In the genomic region with DNA sequence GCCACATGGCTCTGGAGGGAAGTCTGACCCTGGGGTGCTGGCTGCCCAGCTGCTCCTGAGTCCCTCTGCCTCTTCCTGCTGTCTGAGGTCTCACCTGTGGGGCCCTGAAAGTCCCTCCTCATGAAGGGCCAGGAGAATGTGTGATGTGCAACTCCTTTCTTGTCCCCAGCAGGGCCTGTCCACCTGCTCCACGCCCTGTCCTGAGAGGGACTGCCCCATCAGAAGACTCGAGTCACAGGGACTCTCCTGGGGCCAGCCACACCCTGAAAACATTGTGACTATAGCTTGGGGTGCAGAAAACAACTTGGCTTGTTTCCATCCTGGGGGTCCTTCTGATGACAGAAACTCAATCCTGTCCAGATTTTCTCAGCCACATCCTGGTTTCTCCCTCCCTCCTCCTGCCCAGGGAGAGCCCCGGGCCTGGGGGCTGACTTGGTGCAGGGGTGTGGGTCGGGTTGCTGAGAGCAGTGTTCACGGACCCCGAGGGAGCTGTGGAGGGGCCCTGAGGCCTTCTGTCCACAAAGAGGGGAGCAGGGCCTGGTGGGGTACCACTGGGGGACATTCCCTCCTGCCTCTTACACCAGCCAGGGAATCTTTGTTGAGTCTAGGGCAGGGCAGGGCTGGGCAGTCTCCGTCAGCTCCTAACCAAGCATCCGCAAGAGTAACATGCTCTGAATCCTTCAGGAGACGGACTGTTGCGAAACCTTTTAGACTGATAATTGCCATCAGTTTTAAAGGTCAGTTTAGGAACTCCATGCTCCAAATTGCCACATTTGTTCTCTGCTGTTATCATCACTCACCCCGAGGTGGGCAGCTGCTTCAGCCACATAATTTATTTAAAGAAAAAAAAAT, we compare ENCODE assay signal across 22 cellular contexts. TPM values are rescaled to one million over a fixed set of nuclear protein-coding genes. Genes with fewer than 3 reads are reported as not detected.
DNase-seq lines count a peak whose midpoint lies in the region; ATAC-seq and TF ChIP-seq lines count a peak whose summit lies in the region.
"Had no signal": no experiment of that assay in that cellular context is flagged by ENCODE, and none has a peak within 500 bp of the region (broad histone marks: within the 10 kb centered on the region; RNA-seq: fewer than 3 reads in every experiment).

No MANE protein-coding gene starts in this region.

- H3K36me3 ChIP-seq in H7 (replicated peaks; ENCODE audit: control insufficient read depth, insufficient read depth, low read length): no peaks in the 10 kb centered on the region
- no peaks in the 10 kb centered on the region for H3K36me3 ChIP-seq in HAP-1 (replicated peaks)
- H3K36me3 ChIP-seq: colonic mucosa, heart right ventricle, thoracic aorta had no signal

- no peak for ATAC-seq in HG03565 (IDR thresholded peaks at IDR 0.05; ENCODE audit: unreplicated experiment)
- no peak for ATAC-seq in HG02623 (IDR thresholded peaks at IDR 0.05; ENCODE audit: unreplicated experiment)
- ATAC-seq: GM23338; heart right ventricle; stimulated activated naive B cell treated with anti-CD40 and anti-IgM and Interleukin-4, amounts not matched to agents 10 μg/mL and 1 μg/mL and 100 μg/mL, for 72 hours had no signal

- TF ChIP-seq CTCF in fibroblast of villous mesenchyme (IDR thresholded peaks at IDR 0.05; ENCODE audit: insufficient read depth, low read depth, low read length): no peak

- intact Hi-C loops in posterior vena cava (cut with DNase I): no loop called here

- in situ Hi-C loops in HAP-1 (cut with MboI; ENCODE audit: low sequenced_read_pairs): no loop called here

- peak; percentile 49 for DNase-seq in H7
- peak; percentile 73 for DNase-seq in LHCN-M2 (ENCODE audit: low read depth)
- peak; percentile 60 for DNase-seq in fibroblast of villous mesenchyme (ENCODE audit: low read depth)
- DNase-seq in posterior vena cava (ENCODE audit: low spot score): peak; percentile 69
- DNase-seq in HAP-1 (ENCODE audit: low spot score in 2 of 2): no peak
- DNase-seq: activated naive CD8-positive, alpha-beta T cell treated with anti-CD3 and anti-CD28 coated beads for 36 hours; colonic mucosa; DMS153; GF-D8; heart right ventricle; NCI-H510A treated with DMSO at 0.1 percent for 48 hours; nucleus accumbens; right cardiac atrium; RPMI8226; stimulated activated CD4-positive, alpha-beta T cell treated with anti-CD3 and anti-CD28 coated beads, Interleukin-1b, Interleukin-23, amount 100 ng/mL, for 48 hours; stimulated activated naive B cell treated with anti-CD40 and anti-IgM and Interleukin-4, amounts not matched to agents 10 μg/mL and 1 μg/mL and 100 μg/mL, for 72 hours; SW 1271 had no signal

- no peaks in the 10 kb centered on the region for H3K9me3 ChIP-seq in HAP-1
- H3K9me3 ChIP-seq: colonic mucosa, heart right ventricle, thoracic aorta had no signal

- no peaks in the 10 kb centered on the region for H3K4me1 ChIP-seq in HAP-1
- H3K4me1 ChIP-seq: colonic mucosa had no signal

- no peaks in the 10 kb centered on the region for H3K27me3 ChIP-seq in H7 (ENCODE audit: control insufficient read depth, insufficient read depth, low read length)
- H3K27me3 ChIP-seq in HAP-1 (ENCODE audit: low read depth): no peaks in the 10 kb centered on the region
- H3K27me3 ChIP-seq: colonic mucosa, heart right ventricle had no signal

- H3K4me3 ChIP-seq in H7 (ENCODE audit: insufficient read depth, low read depth, low read length) (no peak overlapping the region), fibroblast of villous mesenchyme (ENCODE audit: low read depth, low read length) (no peak overlapping the region), HAP-1 (no peak overlapping the region)
- H3K4me3 ChIP-seq: colonic mucosa, GM23338, heart right ventricle, lung, thoracic aorta had no signal

RNA-seq across cellular contexts. Expression of a gene that starts 45.9 kb away (rescaled TPM):
- total RNA-seq in H7 (2014; rRNA removed; shearing (Covaris generic)): 14.5 and 41.2 TPM in 2 replicates
- total RNA-seq in LHCN-M2 (2014; rRNA removed) (4.5 and 5.5 TPM in 2 replicates), fibroblast of villous mesenchyme (1.3 TPM in 2 replicates), posterior vena cava (1 to 10 TPM; 2.8 to 3.0 TPM)
- 1.9 TPM for polyA plus RNA-seq in LHCN-M2 (2012)

Comparison
In these comparisons a context has a peak if more than half of its experiments do, and no peak if none do; other contexts are left out.
1. DNase-seq: peak in H7 (single experiment), LHCN-M2 (single experiment), fibroblast of villous mesenchyme (single experiment) and posterior vena cava (single experiment); none in HAP-1 (0 of 2).